ENCODE assay signal across 11 cellular contexts in the genomic region with DNA sequence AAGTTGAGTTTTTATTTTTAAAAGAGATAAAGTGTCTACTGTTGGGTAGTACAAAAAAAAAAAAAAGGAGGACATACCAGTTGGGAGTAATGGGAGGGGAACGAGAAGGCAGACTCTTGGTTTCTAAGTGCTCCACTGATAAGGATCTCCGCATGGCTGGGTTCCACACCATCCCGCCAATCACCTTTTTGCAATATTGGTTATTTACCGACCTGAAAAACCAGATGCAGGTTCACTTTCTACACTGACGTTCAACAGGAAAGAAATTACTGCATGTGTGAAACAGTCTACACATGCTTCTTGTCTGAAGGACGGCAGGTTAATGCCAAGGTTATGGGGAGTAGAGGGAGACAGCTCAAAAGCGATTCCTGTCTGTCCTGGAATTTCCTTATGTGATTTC.
A peak's percentile ranks its signal among the peaks of the same experiment; 100 is the strongest.
DNase-seq lines count a peak whose midpoint lies in the region; ATAC-seq and TF ChIP-seq lines count a peak whose summit lies in the region.
"Had no signal": no experiment of that assay in that cellular context is flagged by ENCODE, and none has a peak within 500 bp of the region (broad histone marks: within the 10 kb centered on the region; RNA-seq: fewer than 3 reads in every experiment).

No MANE protein-coding gene starts in this region.

- H3K4me3 ChIP-seq in breast epithelium = no peak overlapping the region

- DNase-seq in breast epithelium (ENCODE audit: low spot score in 2 of 2) = peak; percentile 41 to 73
- DNase-seq in C1 segment of cervical spinal cord (lab: John Stamatoyannopoulos, UW) = no peak
- no peak for DNase-seq in RKO (ENCODE audit: low spot score)
- no peak for DNase-seq in occipital lobe (lab: John Stamatoyannopoulos, UW)
- DNase-seq: effector memory CD4-positive, alpha-beta T cell; trophoblast cell had no signal

- ATAC-seq in GM18499 (IDR thresholded peaks at IDR 0.05; ENCODE audit: insufficient read depth, unreplicated experiment) = peak; percentile 85
- peak; percentile 83 for ATAC-seq in GM19467 (IDR thresholded peaks at IDR 0.05; ENCODE audit: unreplicated experiment)
- peak; percentile 67 for ATAC-seq in HG03039 (IDR thresholded peaks at IDR 0.05; ENCODE audit: unreplicated experiment)
- no peak for ATAC-seq in HG03457 (IDR thresholded peaks at IDR 0.05; ENCODE audit: unreplicated experiment)

- H3K4me1 ChIP-seq in breast epithelium = no peaks in the 10 kb centered on the region

- no peaks in the 10 kb centered on the region for H3K27me3 ChIP-seq in breast epithelium

- H3K36me3 ChIP-seq in breast epithelium = no peaks in the 10 kb centered on the region
- H3K36me3 ChIP-seq: neutrophil had no signal

- no peaks in the 10 kb centered on the region for H3K9me3 ChIP-seq in breast epithelium
- H3K9me3 ChIP-seq: neutrophil had no signal

- H3K27ac ChIP-seq in breast epithelium = peak overlapping the region in 1 of 2 donors; percentile 34
- H3K27ac ChIP-seq: neutrophil had no signal

- intact Hi-C loops in breast epithelium (cut with DNase I; ENCODE audit: low total_unique reads) = no loop called here

- TF ChIP-seq POLR2A in breast epithelium (IDR thresholded peaks at IDR 0.05) = no peak

- TF ChIP-seq CTCF in breast epithelium (IDR thresholded peaks at IDR 0.05) = no peak

Comparison
In these comparisons a context has a peak if more than half of its experiments do, and no peak if none do; other contexts are left out.
1. DNase-seq: peak in breast epithelium (2 of 2); none in C1 segment of cervical spinal cord (0 of 14), RKO (single experiment) and occipital lobe (single experiment).